10 cellular contexts compared by ENCODE assay signal in genomic region chr17:50123649-50124349, GRCh38. TPM values are rescaled to one million over a fixed set of nuclear protein-coding genes. Genes with fewer than 3 reads are reported as not detected.
DNase-seq lines count a peak whose midpoint lies in the region; ATAC-seq, FAIRE-seq and TF ChIP-seq lines count a peak whose summit lies in the region.
"Had no signal": no experiment of that assay in that cellular context is flagged by ENCODE, and none has a peak within 500 bp of the region (broad histone marks: within the 10 kb centered on the region; RNA-seq: fewer than 3 reads in every experiment).

No MANE protein-coding gene starts in this region.

- peaks cover 3% of the 10 kb centered on the region for H4K20me1 ChIP-seq in astrocyte (ENCODE audit: insufficient read depth, low read length)

- no peak overlapping the region for H3K27ac Mint-ChIP-seq in astrocyte (ENCODE audit: unreplicated experiment)
- H3K27ac Mint-ChIP-seq in effector memory CD8-positive, alpha-beta T cell, result no peak overlapping the region
- H3K27ac Mint-ChIP-seq: activated naive CD4-positive, alpha-beta T cell treated with anti-CD3 and anti-CD28 coated beads for 36 hours; natural killer cell treated with Interleukin-12 subunit alpha and Interleukin-12 subunit beta and Interleukin-15 and Interleukin-18, amount 100 ng/mL, for 72 hours had no signal

- 37 to 48% (median 41%) methylated on average over 12 of the region's 12 CpGs for WGBS in stomach, 5 donors

- FAIRE-seq in astrocyte (lab: Jason Lieb, UNC), result no peak

- peak overlapping the region; percentile 39 for H3K4me2 ChIP-seq in astrocyte (ENCODE audit: low read length)

- H3K36me3 ChIP-seq in astrocyte (ENCODE audit: insufficient read depth, low read length), result no peaks in the 10 kb centered on the region
- H3K36me3 ChIP-seq in stomach, result no peaks in the 10 kb centered on the region

- peaks cover 39% of the 10 kb centered on the region for H3K27me3 Mint-ChIP-seq in astrocyte (ENCODE audit: low read depth, unreplicated experiment)
- peaks cover 47 to 57% of the 10 kb centered on the region in 2 donors for H3K27me3 Mint-ChIP-seq in effector memory CD8-positive, alpha-beta T cell

- H3K9me3 ChIP-seq in astrocyte (ENCODE audit: insufficient read depth, low read depth, low read length) (no peaks in the 10 kb centered on the region), stomach (no peaks in the 10 kb centered on the region)

- H3K4me3 ChIP-seq in astrocyte (ENCODE audit: insufficient read depth, low read depth, low read length), result no peak overlapping the region
- no peak overlapping the region for H3K4me3 ChIP-seq in stomach

- peaks cover 5% of the 10 kb centered on the region for H3K79me2 ChIP-seq in astrocyte (ENCODE audit: insufficient read depth, low read length)

- peak; percentile 5 for DNase-seq in NCI-H2029 (lab: John Stamatoyannopoulos, UW)
- no peak for DNase-seq in NCI-H2029 treated with DMSO at 0.1 percent for 48 hours (lab: John Stamatoyannopoulos, UW)
- no peak for DNase-seq in astrocyte (ENCODE audit: low read depth)
- DNase-seq in kidney glomerular epithelial cell (lab: John Stamatoyannopoulos, UW), result peak; percentile 57
- no peak for DNase-seq in stomach
- DNase-seq in effector memory CD8-positive, alpha-beta T cell, result no peak
- no peak for DNase-seq in activated T-cell treated with anti-CD3 and anti-CD28 coated beads, Interleukin-2, amount 50 U/mL, for 48 hours
- DNase-seq: activated naive CD4-positive, alpha-beta T cell treated with anti-CD3 and anti-CD28 coated beads for 36 hours had no signal

- H3K4me1 ChIP-seq in astrocyte (ENCODE audit: insufficient read depth, low read length) (peaks cover 13% of the 10 kb centered on the region), stomach (peaks cover 5 to 26% (median 14%) of the 10 kb centered on the region in 4 donors)

- peak overlapping the region; percentile 65 for H2AFZ ChIP-seq in astrocyte (ENCODE audit: low read depth, low read length)

- H3K27ac ChIP-seq in astrocyte (ENCODE audit: low read depth, low read length), result no peak overlapping the region
- peak overlapping the region in 3 of 5 donors; percentile 30 to 60 (median 59) for H3K27ac ChIP-seq in stomach

- TF ChIP-seq EP300 in stomach (IDR thresholded peaks at IDR 0.05), result no peak

- intact Hi-C loops in stomach (cut with DNase I; ENCODE audit: low total_unique reads), result no loop called here

- H3K36me3 Mint-ChIP-seq in astrocyte (ENCODE audit: low read depth, unreplicated experiment), result peaks cover 7% of the 10 kb centered on the region
- peaks cover 3% of the 10 kb centered on the region for H3K36me3 Mint-ChIP-seq in effector memory CD8-positive, alpha-beta T cell (ENCODE audit: insufficient read depth)
- H3K36me3 Mint-ChIP-seq: natural killer cell treated with Interleukin-12 subunit alpha and Interleukin-12 subunit beta and Interleukin-15 and Interleukin-18, amount 100 ng/mL, for 72 hours had no signal

- H3K9ac ChIP-seq in astrocyte (ENCODE audit: low read length), result peak overlapping the region; percentile 29

- TF ChIP-seq CTCF in astrocyte (IDR thresholded peaks at IDR 0.05; ENCODE audit: insufficient read depth, low read depth, low read length) (no peak), stomach (IDR thresholded peaks at IDR 0.05) (no peak)

- H3K9me3 Mint-ChIP-seq in astrocyte (ENCODE audit: unreplicated experiment), result peaks cover 2% of the 10 kb centered on the region
- no peaks in the 10 kb centered on the region for H3K9me3 Mint-ChIP-seq in effector memory CD8-positive, alpha-beta T cell
- H3K9me3 Mint-ChIP-seq: activated naive CD4-positive, alpha-beta T cell treated with anti-CD3 and anti-CD28 coated beads for 36 hours; natural killer cell treated with Interleukin-12 subunit alpha and Interleukin-12 subunit beta and Interleukin-15 and Interleukin-18, amount 100 ng/mL, for 72 hours had no signal

- H3K27me3 ChIP-seq in astrocyte (ENCODE audit: insufficient read depth, low read length) (no peaks in the 10 kb centered on the region), stomach (peaks cover 0 to 22% (median 8%) of the 10 kb centered on the region in 3 donors)

- H3K4me3 Mint-ChIP-seq in astrocyte (ENCODE audit: unreplicated experiment), result no peak overlapping the region
- no peak overlapping the region for H3K4me3 Mint-ChIP-seq in effector memory CD8-positive, alpha-beta T cell
- H3K4me3 Mint-ChIP-seq: activated naive CD4-positive, alpha-beta T cell treated with anti-CD3 and anti-CD28 coated beads for 36 hours; natural killer cell treated with Interleukin-12 subunit alpha and Interleukin-12 subunit beta and Interleukin-15 and Interleukin-18, amount 100 ng/mL, for 72 hours had no signal

- no peak for TF ChIP-seq POLR2A in stomach (IDR thresholded peaks at IDR 0.05)

- ATAC-seq in effector memory CD8-positive, alpha-beta T cell (replicated peaks), result no peak
- no peak for ATAC-seq in HG02610 (IDR thresholded peaks at IDR 0.05; ENCODE audit: unreplicated experiment)
- ATAC-seq: natural killer cell treated with Interleukin-12 subunit alpha and Interleukin-12 subunit beta and Interleukin-15 and Interleukin-18, amount 100 ng/mL, for 72 hours had no signal

- H3K4me1 Mint-ChIP-seq in astrocyte (ENCODE audit: low read depth, unreplicated experiment), result peaks cover 8% of the 10 kb centered on the region
- peaks cover 6 to 8% of the 10 kb centered on the region in 2 donors for H3K4me1 Mint-ChIP-seq in effector memory CD8-positive, alpha-beta T cell (ENCODE audit: low read depth in 2 of 2)

RNA-seq across cellular contexts. Expression of gene SAMD14, which starts 6.2 kb away (rescaled TPM):
- total RNA-seq in astrocyte (9.7 and 10.8 TPM in 2 replicates), stomach (10 to 100 TPM in 1 of 5 donors, 1 to 10 TPM in 2, not detected in 2; 1.5 to 87.0 (median 1.9) TPM)
- 1 to 10 TPM; 1.3 to 2.3 (median 1.6) TPM for polyA plus RNA-seq in stomach

RNA-seq across cellular contexts. Expression of gene PPP1R9B, which starts 26.7 kb away (rescaled TPM):
- 73.6 and 75.9 TPM in 2 replicates for total RNA-seq in astrocyte
- 10 to 100 TPM; 11.6 to 64.2 (median 22.5) TPM for total RNA-seq in stomach
- polyA plus RNA-seq in stomach, result 10 to 100 TPM; 13.1 to 28.8 (median 14.2) TPM

RNA-seq across cellular contexts. Expression of gene PDK2, which starts 28.6 kb away (rescaled TPM):
- total RNA-seq in astrocyte (25.8 and 26.8 TPM in 2 replicates), stomach (100 to 1,000 TPM in 1 of 5 donors, 10 to 100 TPM in 2, 1 to 10 TPM in 2; 4.6 to 255 (median 31.2) TPM)
- polyA plus RNA-seq in stomach, result 10 to 100 TPM; 13.5 to 20.6 (median 20.1) TPM

RNA-seq across cellular contexts. Expression of gene SGCA, which starts 42.0 kb away (rescaled TPM):
- total RNA-seq in astrocyte, result 0.32 TPM in 1 of 2 replicates, not detected in the other
- 10 to 100 TPM in 3 of 5 donors, 1 to 10 TPM in 2; 5.4 to 89.3 (median 21.4) TPM for total RNA-seq in stomach
- 10 to 100 TPM in 1 of 3 donors, 1 to 10 TPM in 2; 6.0 to 24.3 (median 8.7) TPM for polyA plus RNA-seq in stomach

Comparison
In these comparisons a context has a peak if more than half of its experiments do, and no peak if none do; other contexts are left out.
1. DNase-seq: peak in NCI-H2029 (single experiment) and kidney glomerular epithelial cell (single experiment); none in NCI-H2029 treated with DMSO at 0.1 percent for 48 hours (single experiment), astrocyte (single experiment), stomach (single experiment), effector memory CD8-positive, alpha-beta T cell (0 of 3) and activated T-cell treated with anti-CD3 and anti-CD28 coated beads, Interleukin-2, amount 50 U/mL, for 48 hours (0 of 2).